In the genomic region with DNA sequence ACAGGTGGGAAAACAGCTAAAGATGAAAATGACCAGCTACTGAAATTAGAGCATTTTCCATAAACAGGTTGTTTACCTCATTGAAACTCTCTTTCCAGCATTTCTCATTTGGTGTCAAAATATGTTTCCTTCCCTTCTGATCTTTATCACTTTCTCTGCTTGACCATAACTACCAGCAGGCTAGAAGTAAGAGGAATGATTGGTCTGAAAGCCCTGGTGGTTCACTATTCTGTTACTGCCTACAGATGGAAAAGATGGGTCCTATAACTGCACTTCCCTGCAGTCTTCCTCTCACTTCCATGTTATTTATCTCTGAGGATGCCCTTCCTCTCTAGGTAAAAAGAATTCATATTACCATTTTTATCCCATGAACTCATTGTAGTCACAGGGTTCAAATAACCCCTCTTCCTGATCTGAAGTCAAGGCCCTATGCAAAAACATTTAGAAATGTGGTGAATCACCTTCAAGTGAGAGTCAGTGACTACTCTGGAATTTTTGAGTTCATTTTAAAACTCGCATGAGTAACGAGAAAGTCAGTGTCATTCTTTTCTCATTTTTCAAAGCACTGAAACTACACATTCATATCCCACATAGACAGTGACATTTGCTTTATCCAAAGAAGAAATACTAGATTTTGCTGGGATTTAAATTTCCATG, we compare ENCODE assay signal across 10 cellular contexts. TPM values are rescaled to one million over a fixed set of nuclear protein-coding genes. Genes with fewer than 3 reads are reported as not detected.
DNase-seq lines count a peak whose midpoint lies in the region; ATAC-seq and TF ChIP-seq lines count a peak whose summit lies in the region.
"Had no signal": no experiment of that assay in that cellular context is flagged by ENCODE, and none has a peak within 500 bp of the region (broad histone marks: within the 10 kb centered on the region; RNA-seq: fewer than 3 reads in every experiment).

No MANE protein-coding gene starts in this region.

- peak overlapping the region; percentile 39 to 82 (median 64) for H3K27ac ChIP-seq in esophagus muscularis mucosa (replicated peaks in 1 of 4)
- H3K27ac ChIP-seq: SK-N-MC had no signal

- no peak for TF ChIP-seq POLR2A in esophagus muscularis mucosa (IDR thresholded peaks at IDR 0.05; ENCODE audit: low read depth)

- TF ChIP-seq CTCF in esophagus muscularis mucosa (IDR thresholded peaks at IDR 0.05) = no peak

- H3K4me1 ChIP-seq in esophagus muscularis mucosa = peaks cover 28 to 39% (median 36%) of the 10 kb centered on the region in 4 donors

- no peaks in the 10 kb centered on the region for H3K9me3 ChIP-seq in esophagus muscularis mucosa

- intact Hi-C loops in esophagus muscularis mucosa (cut with DNase I) = loop anchor here (10.0 kb wide), 1 partner anchor 216 kb away; the partner anchor contains the start of gene SRFBP1

- WGBS in esophagus muscularis mucosa = 23% methylated on average over 2 of the region's 2 CpGs

- H3K4me3 ChIP-seq in esophagus muscularis mucosa = no peak overlapping the region
- H3K4me3 ChIP-seq: SK-N-MC had no signal

- no peaks in the 10 kb centered on the region for H3K27me3 ChIP-seq in esophagus muscularis mucosa

- peak; percentile 57 for DNase-seq in GM03348 (ENCODE audit: low spot score)
- DNase-seq in RPMI7951 (ENCODE audit: low read depth) = peak; percentile 65
- DNase-seq in esophagus muscularis mucosa (ENCODE audit: extremely low spot score) = no peak
- DNase-seq in renal cortical epithelial cell (ENCODE audit: low read depth) = peak; percentile 97
- no peak for DNase-seq in HuH-7 (ENCODE audit: low spot score)
- no peak for DNase-seq in GM19240 (ENCODE audit: insufficient read length, low spot score)
- DNase-seq: NCI-H446 treated with DMSO at 0.1 percent for 48 hours had no signal

- ATAC-seq in GM21360 (IDR thresholded peaks at IDR 0.05; ENCODE audit: unreplicated experiment) (no peak), HG03039 (IDR thresholded peaks at IDR 0.05; ENCODE audit: unreplicated experiment) (no peak)

- no peaks in the 10 kb centered on the region for H3K36me3 ChIP-seq in esophagus muscularis mucosa

- TF ChIP-seq EP300 in esophagus muscularis mucosa (IDR thresholded peaks at IDR 0.05) = no peak

RNA-seq across cellular contexts. Expression of gene ZNF474, which starts 51.6 kb away (rescaled TPM):
- 0.24 and 0.39 TPM in 2 replicates for total RNA-seq in RPMI7951 (2014; rRNA removed; shearing (Covaris generic))
- total RNA-seq in esophagus muscularis mucosa (1 to 10 TPM in 1 of 4 donors, under 1 TPM in 2, not detected in 1; 0.33 to 1.8 (median 0.71) TPM), renal cortical epithelial cell (0.17 and 0.50 TPM in 2 replicates)

Comparison
In these comparisons a context has a peak if more than half of its experiments do, and no peak if none do; other contexts are left out.
1. DNase-seq: peak in GM03348 (single experiment), RPMI7951 (single experiment) and renal cortical epithelial cell (single experiment); none in esophagus muscularis mucosa (single experiment), HuH-7 (single experiment) and GM19240 (single experiment).